11 cellular contexts compared by ENCODE assay signal in genomic region chr13:21120191-21120590, GRCh38.
"Had no signal": no experiment of that assay in that cellular context is flagged by ENCODE, and none has a peak within 500 bp of the region (broad histone marks: within the 10 kb centered on the region; RNA-seq: fewer than 3 reads in every experiment).

No MANE protein-coding gene starts in this region.

- DNase-seq: GM23248, GOT3, H7, H9, HCEC 1CT, HFFc6 had no signal

- H3K27ac Mint-ChIP-seq: GM23338, H9, HFFc6 had no signal

- H2AFZ ChIP-seq: GM23248, GM23338 had no signal

- H3K27ac ChIP-seq: GM23248 had no signal

- ATAC-seq: GM23338, HCT116 had no signal

- H3K4me3 Mint-ChIP-seq: GM23338, H9, HFFc6 had no signal

- H3K4me3 ChIP-seq: GM23248, GM23338, HAP-1 had no signal

- H3K9me3 Mint-ChIP-seq: HFFc6 had no signal

- H3K9ac ChIP-seq: GM23248 had no signal

- H3K36me3 ChIP-seq: HAP-1 had no signal

- H3K4me2 ChIP-seq: GM23338 had no signal

- H3K9me3 ChIP-seq: HAP-1 had no signal

- FAIRE-seq: H1, H54 had no signal
